ENCODE assay signal across 12 cellular contexts in the genomic region with DNA sequence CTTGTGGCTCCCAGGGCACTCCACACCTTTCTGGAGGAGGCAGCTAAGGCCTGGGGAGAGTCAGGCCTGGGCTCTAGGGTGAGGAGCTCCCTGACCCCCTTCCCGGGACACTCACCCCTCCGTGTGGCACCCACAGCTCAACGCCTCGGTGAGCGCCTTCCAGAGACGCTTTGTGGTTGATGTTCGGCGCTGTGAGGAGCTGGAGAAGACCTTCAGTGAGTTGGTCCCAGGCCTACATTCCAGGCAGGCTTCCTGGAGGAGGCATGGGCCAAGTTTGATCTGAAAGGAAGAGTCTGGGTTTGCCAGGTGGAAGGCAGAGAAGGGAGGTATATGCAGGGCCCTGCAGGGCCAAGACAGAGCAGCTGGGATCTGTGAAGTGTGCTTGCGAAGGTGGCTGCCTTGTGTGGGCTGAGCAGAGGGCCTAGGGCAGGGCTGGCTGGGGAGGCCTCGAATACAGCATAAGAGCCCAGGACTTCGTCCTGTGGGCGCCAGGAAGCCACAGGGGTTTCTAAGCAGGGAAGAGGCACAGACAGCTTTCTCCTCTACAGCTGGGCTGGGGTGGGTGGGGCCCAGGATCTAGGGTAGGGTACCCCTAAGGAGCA. TPM values are rescaled to one million over a fixed set of nuclear protein-coding genes. Genes with fewer than 3 reads are reported as not detected.
DNase-seq lines count a peak whose midpoint lies in the region; TF ChIP-seq lines count a peak whose summit lies in the region.
"Had no signal": no experiment of that assay in that cellular context is flagged by ENCODE, and none has a peak within 500 bp of the region (broad histone marks: within the 10 kb centered on the region; RNA-seq: fewer than 3 reads in every experiment).

No MANE protein-coding gene starts in this region.

- peaks cover 5 to 49% (median 21%) of the 10 kb centered on the region in 4 donors for H3K4me1 ChIP-seq in Peyer's patch
- H3K4me1 ChIP-seq in stomach: peaks cover 49 to 75% (median 67%) of the 10 kb centered on the region in 4 donors
- H3K4me1 ChIP-seq in SJCRH30: peaks cover 16% of the 10 kb centered on the region

- H3K9me3 ChIP-seq in Peyer's patch (no peaks in the 10 kb centered on the region), stomach (no peaks in the 10 kb centered on the region), SJCRH30 (replicated peaks) (no peaks in the 10 kb centered on the region)
- H3K9me3 ChIP-seq: left ventricle myocardium inferior had no signal

- H3K4me3 ChIP-seq in Peyer's patch: no peak overlapping the region
- H3K4me3 ChIP-seq in stomach: peak overlapping the region in 2 of 4 donors; percentile 54 to 69
- H3K4me3 ChIP-seq in SJCRH30: no peak overlapping the region

- TF ChIP-seq CTCF in Peyer's patch (IDR thresholded peaks at IDR 0.05) (no peak), endothelial cell (IDR thresholded peaks at IDR 0.05; ENCODE audit: unreplicated experiment) (no peak), stomach (IDR thresholded peaks at IDR 0.05) (no peak)

- H3K36me3 Mint-ChIP-seq in T-helper 1 cell treated with Interleukin-12 subunit alpha and Interleukin-12 subunit beta and Interleukin-4 antibody, amounts not matched to agents 30 μg/mL and 1 μg/mL, for 36 hours (ENCODE audit: low read depth): peaks cover 4% of the 10 kb centered on the region
- peaks cover 3% of the 10 kb centered on the region for H3K36me3 Mint-ChIP-seq in endothelial cell (ENCODE audit: low read depth, unreplicated experiment)

- H3K27ac Mint-ChIP-seq in T-helper 1 cell treated with Interleukin-12 subunit alpha and Interleukin-12 subunit beta and Interleukin-4 antibody, amounts not matched to agents 30 μg/mL and 1 μg/mL, for 36 hours: peak overlapping the region; percentile 41
- H3K27ac Mint-ChIP-seq in endothelial cell (ENCODE audit: unreplicated experiment): peak overlapping the region; percentile 67

- no peaks in the 10 kb centered on the region for H3K9me3 Mint-ChIP-seq in T-helper 1 cell treated with Interleukin-12 subunit alpha and Interleukin-12 subunit beta and Interleukin-4 antibody, amounts not matched to agents 30 μg/mL and 1 μg/mL, for 36 hours
- H3K9me3 Mint-ChIP-seq in endothelial cell (ENCODE audit: unreplicated experiment): no peaks in the 10 kb centered on the region

- TF ChIP-seq POLR2A in Peyer's patch (IDR thresholded peaks at IDR 0.05) (no peak), stomach (IDR thresholded peaks at IDR 0.05) (no peak)

- DNase-seq in T-helper 1 cell (no peak), Peyer's patch (no peak), endothelial cell (ENCODE audit: low spot score) (no peak), stomach (no peak), SHP77 (lab: John Stamatoyannopoulos, UW) (no peak), SJCRH30 (no peak), NCI-H1417 (lab: John Stamatoyannopoulos, UW) (no peak)
- DNase-seq: activated gamma-delta T cell, left ventricle myocardium inferior, NCI-H1436 treated with DMSO at 0.1 percent for 48 hours had no signal

- intact Hi-C loops in stomach (cut with DNase I; ENCODE audit: low total_unique reads): no loop called here

- H3K27ac ChIP-seq in Peyer's patch (peak overlapping the region; percentile 23 to 93 (median 88)), stomach (peak overlapping the region; percentile 87 to 93 (median 91)), SJCRH30 (no peak overlapping the region)
- H3K27ac ChIP-seq: 22Rv1 had no signal

- peaks cover 18% of the 10 kb centered on the region for H3K4me1 Mint-ChIP-seq in T-helper 1 cell treated with Interleukin-12 subunit alpha and Interleukin-12 subunit beta and Interleukin-4 antibody, amounts not matched to agents 30 μg/mL and 1 μg/mL, for 36 hours (ENCODE audit: low read depth)
- H3K4me1 Mint-ChIP-seq in endothelial cell (ENCODE audit: unreplicated experiment): peaks cover 16% of the 10 kb centered on the region

- H3K27me3 Mint-ChIP-seq in T-helper 1 cell treated with Interleukin-12 subunit alpha and Interleukin-12 subunit beta and Interleukin-4 antibody, amounts not matched to agents 30 μg/mL and 1 μg/mL, for 36 hours (ENCODE audit: low read depth): no peaks in the 10 kb centered on the region
- H3K27me3 Mint-ChIP-seq in endothelial cell (ENCODE audit: unreplicated experiment): peaks cover 9% of the 10 kb centered on the region

- H3K36me3 ChIP-seq in Peyer's patch (peaks cover 0 to 45% (median 0%) of the 10 kb centered on the region in 3 donors), stomach (peaks cover 40 to 56% (median 54%) of the 10 kb centered on the region in 4 donors), SJCRH30 (no peaks in the 10 kb centered on the region)

- no peak for TF ChIP-seq EP300 in stomach (IDR thresholded peaks at IDR 0.05)

- peak overlapping the region; percentile 34 for H3K4me3 Mint-ChIP-seq in T-helper 1 cell treated with Interleukin-12 subunit alpha and Interleukin-12 subunit beta and Interleukin-4 antibody, amounts not matched to agents 30 μg/mL and 1 μg/mL, for 36 hours
- peak overlapping the region; percentile 70 for H3K4me3 Mint-ChIP-seq in endothelial cell (ENCODE audit: unreplicated experiment)

- H3K27me3 ChIP-seq in Peyer's patch (no peaks in the 10 kb centered on the region), stomach (no peaks in the 10 kb centered on the region), SJCRH30 (no peaks in the 10 kb centered on the region)

- 78 to 86% (median 81%) methylated on average over 9 to 12 of the region's 12 CpGs for WGBS in stomach, 5 donors

RNA-seq across cellular contexts. Expression of a gene that starts 2.9 kb away (rescaled TPM):
- total RNA-seq in Peyer's patch (100 to 1,000 TPM; 239 to 586 (median 464) TPM), endothelial cell (ENCODE audit: unreplicated experiment) (294 TPM), stomach (100 to 1,000 TPM in 4 of 5 donors, 10 to 100 TPM in 1; 46.3 to 835 (median 484) TPM)
- polyA plus RNA-seq in stomach: 100 to 1,000 TPM in 2 of 3 donors, 10 to 100 TPM in 1; 96.7 to 147 (median 111) TPM
- 2.7 and 6.1 TPM in 2 replicates for total RNA-seq in SJCRH30 (2014; rRNA removed; shearing (Covaris generic))

RNA-seq across cellular contexts. Expression of a gene that starts 11.2 kb away (rescaled TPM):
- total RNA-seq in Peyer's patch (100 to 1,000 TPM; 153 to 195 (median 162) TPM), endothelial cell (ENCODE audit: unreplicated experiment) (144 TPM), stomach (100 to 1,000 TPM in 3 of 5 donors, 10 to 100 TPM in 2; 52.0 to 310 (median 123) TPM)
- polyA plus RNA-seq in stomach: 100 to 1,000 TPM; 187 to 263 (median 224) TPM
- total RNA-seq in SJCRH30 (2014; rRNA removed; shearing (Covaris generic)): 77.7 and 103 TPM in 2 replicates

RNA-seq across cellular contexts. Expression of a gene that starts 31.6 kb away (rescaled TPM):
- total RNA-seq in Peyer's patch (10 to 100 TPM; 14.9 to 53.5 (median 37.0) TPM), endothelial cell (ENCODE audit: unreplicated experiment) (not detected), stomach (10 to 100 TPM in 3 of 5 donors, 1 to 10 TPM in 2; 2.9 to 55.0 (median 21.2) TPM)
- 10 to 100 TPM in 2 of 3 donors, 1 to 10 TPM in 1; 6.7 to 13.3 (median 12.7) TPM for polyA plus RNA-seq in stomach
- 0.51 and 0.53 TPM in 2 replicates for total RNA-seq in SJCRH30 (2014; rRNA removed; shearing (Covaris generic))

RNA-seq across cellular contexts. Expression of a gene that starts 37.8 kb away (rescaled TPM):
- total RNA-seq in Peyer's patch (100 to 1,000 TPM in 1 of 4 donors, 10 to 100 TPM in 3; 68.7 to 154 (median 91.6) TPM), endothelial cell (ENCODE audit: unreplicated experiment) (13.1 TPM), stomach (100 to 1,000 TPM in 1 of 5 donors, 10 to 100 TPM in 4; 33.8 to 215 (median 43.6) TPM)
- 10 to 100 TPM; 11.6 to 33.7 (median 15.6) TPM for polyA plus RNA-seq in stomach
- total RNA-seq in SJCRH30 (2014; rRNA removed; shearing (Covaris generic)): not detected in 2 replicates
